In the genomic region with DNA sequence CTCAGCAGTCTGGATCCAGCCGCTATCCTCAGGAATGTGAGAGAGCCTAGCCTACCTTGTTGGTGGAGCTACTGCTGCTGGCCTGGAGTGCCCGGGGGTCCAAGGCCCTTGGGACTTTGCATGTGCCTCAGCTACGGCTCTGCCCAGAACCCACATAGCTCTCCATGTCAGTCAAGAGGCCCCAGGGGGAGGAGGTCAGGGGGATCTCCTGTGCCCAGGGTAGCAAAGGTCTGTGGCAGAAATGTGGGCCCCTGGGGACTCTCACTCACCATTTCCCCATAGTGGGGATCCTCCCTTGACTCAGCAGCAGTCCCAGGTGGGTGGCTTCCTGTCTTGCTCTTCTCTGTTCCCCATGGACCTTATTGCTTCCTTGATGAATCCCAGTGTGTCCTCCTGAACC, we compare ENCODE assay signal across 12 cellular contexts.
DNase-seq lines count a peak whose midpoint lies in the region; ATAC-seq lines count a peak whose summit lies in the region.
"Had no signal": no experiment of that assay in that cellular context is flagged by ENCODE, and none has a peak within 500 bp of the region (broad histone marks: within the 10 kb centered on the region; RNA-seq: fewer than 3 reads in every experiment).

No MANE protein-coding gene starts in this region.

- no peaks in the 10 kb centered on the region for H3K36me3 Mint-ChIP-seq in natural killer cell treated with Interleukin-12 subunit alpha and Interleukin-12 subunit beta and Interleukin-15 and Interleukin-18, amount 100 ng/mL, for 72 hours

- peaks cover 15% of the 10 kb centered on the region for H3K9me3 Mint-ChIP-seq in natural killer cell treated with Interleukin-12 subunit alpha and Interleukin-12 subunit beta and Interleukin-15 and Interleukin-18, amount 100 ng/mL, for 72 hours

- no peaks in the 10 kb centered on the region for H3K9me3 ChIP-seq in BLaER1
- H3K9me3 ChIP-seq: Caco-2 had no signal

- no peak overlapping the region for H3K9ac ChIP-seq in BLaER1

- ATAC-seq in GM19324 (IDR thresholded peaks at IDR 0.05; ENCODE audit: low FRiP score, unreplicated experiment): peak; percentile 49
- ATAC-seq in HG02642 (IDR thresholded peaks at IDR 0.05; ENCODE audit: poor library complexity, unreplicated experiment): peak; percentile 82
- peak; percentile 73 for ATAC-seq in HG03342 (IDR thresholded peaks at IDR 0.05; ENCODE audit: unreplicated experiment)
- no peak for ATAC-seq in natural killer cell treated with Interleukin-12 subunit alpha and Interleukin-12 subunit beta and Interleukin-15 and Interleukin-18, amount 100 ng/mL, for 72 hours

- no peak overlapping the region; the same call in 1 of the 2 replicates for H3K27ac ChIP-seq in BLaER1

- no peak for DNase-seq in NCI-H526 (lab: John Stamatoyannopoulos, UW)
- DNase-seq in natural killer cell treated with Interleukin-12 subunit alpha and Interleukin-12 subunit beta and Interleukin-15 and Interleukin-18, amount 100 ng/mL, for 72 hours (ENCODE audit: low spot score): no peak
- no peak for DNase-seq in DMS 273 (lab: John Stamatoyannopoulos, UW; ENCODE audit: unreplicated experiment)
- DNase-seq in SIG-M5 treated with dmso at 0.1 percent for 504 hours (lab: John Stamatoyannopoulos, UW; ENCODE audit: unreplicated experiment): no peak
- DNase-seq: activated CD4-positive, CD25-positive, alpha-beta regulatory T cell treated with anti-CD3 and anti-CD28 coated beads, Interleukin-2, amount 50 U/mL, for 72 hours; Caco-2; MM.1S; stimulated activated CD8-positive, alpha-beta memory T cell treated with anti-CD3 and anti-CD28 coated beads, Interleukin-4, amount 100 ng/mL, for 48 hours had no signal

- H3K4me3 Mint-ChIP-seq in natural killer cell treated with Interleukin-12 subunit alpha and Interleukin-12 subunit beta and Interleukin-15 and Interleukin-18, amount 100 ng/mL, for 72 hours: no peak overlapping the region

- H3K4me2 ChIP-seq in BLaER1: peak overlapping the region; percentile 61

- no peaks in the 10 kb centered on the region for H3K27me3 Mint-ChIP-seq in natural killer cell treated with Interleukin-12 subunit alpha and Interleukin-12 subunit beta and Interleukin-15 and Interleukin-18, amount 100 ng/mL, for 72 hours

- H3K4me3 ChIP-seq in BLaER1: no peak overlapping the region

- H3K27ac Mint-ChIP-seq in natural killer cell treated with Interleukin-12 subunit alpha and Interleukin-12 subunit beta and Interleukin-15 and Interleukin-18, amount 100 ng/mL, for 72 hours: no peak overlapping the region

- H3K27me3 ChIP-seq in BLaER1: no peaks in the 10 kb centered on the region

- H3K36me3 ChIP-seq in BLaER1: no peaks in the 10 kb centered on the region

- peaks cover 12% of the 10 kb centered on the region for H3K4me1 ChIP-seq in BLaER1
- H3K4me1 ChIP-seq: Caco-2 had no signal

- no peaks in the 10 kb centered on the region for H3K4me1 Mint-ChIP-seq in natural killer cell treated with Interleukin-12 subunit alpha and Interleukin-12 subunit beta and Interleukin-15 and Interleukin-18, amount 100 ng/mL, for 72 hours (ENCODE audit: low read depth in 2 of 2)

- no peaks in the 10 kb centered on the region for H4K20me1 ChIP-seq in BLaER1

Comparison
In these comparisons a context has a peak if more than half of its experiments do, and no peak if none do; other contexts are left out.
1. ATAC-seq: peak in GM19324 (single experiment), HG02642 (single experiment) and HG03342 (single experiment); none in natural killer cell treated with Interleukin-12 subunit alpha and Interleukin-12 subunit beta and Interleukin-15 and Interleukin-18, amount 100 ng/mL, for 72 hours (0 of 2).